22 cellular contexts compared by ENCODE assay signal in genomic region chrX:121931567-121931966, GRCh38.
"Had no signal": no experiment of that assay in that cellular context is flagged by ENCODE, and none has a peak within 500 bp of the region (broad histone marks: within the 10 kb centered on the region; RNA-seq: fewer than 3 reads in every experiment).

No MANE protein-coding gene starts in this region.

- DNase-seq: KBM-7, MG63, NCI-H1092, NCI-H1105 treated with DMSO at 0.1 percent for 48 hours, NCI-H1417 treated with DMSO at 0.1 percent for 48 hours, NCI-H146, NCI-H1694 treated with DMSO at 0.1 percent for 48 hours, NCI-H1930, NCI-H2081, NCI-H2107, NCI-H2227 treated with DMSO at 0.1 percent for 48 hours, NCI-H524, NCI-H526 treated with DMSO at 0.1 percent for 48 hours, NCI-H748 treated with DMSO at 0.1 percent for 48 hours, PC-3, Right ventricle myocardium superior, RPMI8226, SIG-M5, T-helper 2 cell had no signal

- H3K4me1 ChIP-seq: SJSA1 had no signal

- H3K27me3 ChIP-seq: MG63, SJSA1 had no signal

- ATAC-seq: Panc1, PC-3 had no signal

- H3K9me3 ChIP-seq: MG63, SJSA1 had no signal

- H3K36me3 ChIP-seq: MG63, SJSA1 had no signal

- H3K4me3 ChIP-seq: MG63, SJSA1, SK-N-MC had no signal

- H3K27ac ChIP-seq: SJSA1, SK-N-MC had no signal
